Comparison of ENCODE assay signal across 33 cellular contexts in genomic region chr1:234735976-234736375, GRCh38.
DNase-seq lines count a peak whose midpoint lies in the region; ATAC-seq, FAIRE-seq and TF ChIP-seq lines count a peak whose summit lies in the region.
"Had no signal": no experiment of that assay in that cellular context is flagged by ENCODE, and none has a peak within 500 bp of the region (broad histone marks: within the 10 kb centered on the region; RNA-seq: fewer than 3 reads in every experiment).

No MANE protein-coding gene starts in this region.

- no peaks in the 10 kb centered on the region for H3K79me1 ChIP-seq in IMR-90 (ENCODE audit: low read depth in 1 of 2, low read length in 2 of 2)

- H2BK5ac ChIP-seq in IMR-90 (ENCODE audit: low read depth, low read length, poor library complexity, severe bottlenecking): no peak overlapping the region

- no peak overlapping the region for H4K91ac ChIP-seq in IMR-90 (ENCODE audit: insufficient read depth, low read depth, low read length)

- H3K4me3 Mint-ChIP-seq in astrocyte (ENCODE audit: unreplicated experiment) (no peak overlapping the region), mesothelial cell of epicardium (no peak overlapping the region)
- H3K4me3 Mint-ChIP-seq: activated CD4-positive, alpha-beta memory T cell treated with anti-CD3 and anti-CD28 coated beads, Interleukin-2, amount 10 ng/mL, durations not matched to agents 7 days and 5 days; activated T-helper 1 cell treated with anti-CD3 and anti-CD28 coated beads, Interleukin-12 subunit alpha, Interleukin-12 subunit beta, Interleukin-2, Interleukin-4 antibody, amounts not matched to agents 30 ng/mL and 10 ng/mL and 1 ng/mL, durations not matched to agents 14 hours and 24 hours and 36 hours; natural killer cell; stimulated activated naive CD8-positive, alpha-beta T cell treated with anti-CD3 and anti-CD28 coated beads, Interleukin-15, Interleukin-2, amounts not matched to agents 100 ng/mL and 50 ng/mL, for 24 hours; T-helper 1 cell treated with Interleukin-12 subunit alpha and Interleukin-12 subunit beta and Interleukin-4 antibody, amounts not matched to agents 30 μg/mL and 1 μg/mL, for 36 hours had no signal

- H2AK9ac ChIP-seq in IMR-90 (replicated peaks; ENCODE audit: low read depth, low read length, poor library complexity): no peak overlapping the region

- no peak for FAIRE-seq in astrocyte (lab: Jason Lieb, UNC)
- FAIRE-seq: endometrium, K562, pancreas had no signal

- CTCF ChIA-PET in IMR-90 (lab: Yijun Ruan, JAX): no interaction called here

- dilution Hi-C loops in IMR-90 (cut with HindIII; ENCODE audit: low sequenced_read_pairs, unreplicated experiment): loop anchor here (25.0 kb wide), 1 partner anchor 101 kb away; no protein-coding TSS in a partner anchor

- no peak overlapping the region for H2BK15ac ChIP-seq in IMR-90 (ENCODE audit: low read depth, low read length)

- in situ Hi-C loops in IMR-90 (cut with MboI; ENCODE audit: low sequenced_read_pairs): no loop called here

- WGBS in IMR-90 (ENCODE audit: extremely low coverage in 2 of 2, insufficient read length in 1 of 2), 2 experiments: 89% methylated on average over 7 of the region's 14 CpGs; no CpG with 5 or more reads in 1 of the 2 experiments
- WGBS in smooth muscle cell (ENCODE audit: low lambda C conversion rate): 81% methylated on average over 14 of the region's 14 CpGs

- H3K79me2 ChIP-seq in astrocyte (ENCODE audit: insufficient read depth, low read length): no peaks in the 10 kb centered on the region
- H3K79me2 ChIP-seq in smooth muscle cell (ENCODE audit: low read depth): no peaks in the 10 kb centered on the region

- H3K27me3 ChIP-seq in IMR-90 (ENCODE audit: control insufficient read depth, insufficient read depth, low read length) (no peaks in the 10 kb centered on the region), astrocyte (ENCODE audit: insufficient read depth, low read length) (no peaks in the 10 kb centered on the region), smooth muscle cell (ENCODE audit: low read depth) (no peaks in the 10 kb centered on the region), left ventricle myocardium inferior (ENCODE audit: low read depth) (no peaks in the 10 kb centered on the region)
- H3K27me3 ChIP-seq: BE2C, cardiac muscle cell, esophagus squamous epithelium, foreskin keratinocyte, pancreas had no signal

- no peak for DNase-seq in IMR-90
- no peak for DNase-seq in astrocyte (ENCODE audit: low read depth)
- no peak for DNase-seq in mesothelial cell of epicardium (ENCODE audit: low spot score in 2 of 2, unreplicated experiment in 2 of 2)
- DNase-seq in smooth muscle cell (lab: John Stamatoyannopoulos, UW; ENCODE audit: unreplicated experiment): no peak
- no peak for DNase-seq in KG1 (lab: John Stamatoyannopoulos, UW)
- DNase-seq in retina: no peak
- no peak for DNase-seq in left ventricle myocardium inferior
- DNase-seq: activated CD4-positive, alpha-beta memory T cell treated with anti-CD3 and anti-CD28 coated beads, Interleukin-2, amount 10 ng/mL, durations not matched to agents 7 days and 5 days; activated CD8-positive, alpha-beta memory T cell treated with anti-CD3 and anti-CD28 coated beads, Interleukin-2, amount 50 U/mL, for 4 hours; aorta; BE2C; CD8-positive, alpha-beta memory T cell; esophagus squamous epithelium; foreskin keratinocyte; lower lobe of right lung; mucosa of descending colon; natural killer cell; NCI-H1105; NCI-H187; NCI-H2171 treated with DMSO at 0.1 percent for 48 hours; NCI-H524 treated with DMSO at 0.1 percent for 48 hours; OCI-M1; pancreas; SK-N-SH; stimulated activated CD4-positive, alpha-beta T cell treated with anti-CD3 and anti-CD28 coated beads, Interleukin-1b, Interleukin-23, amount 100 ng/mL, for 48 hours had no signal

- peaks cover 31% of the 10 kb centered on the region for H3K4me1 Mint-ChIP-seq in astrocyte (ENCODE audit: low read depth, unreplicated experiment)
- peaks cover 17% of the 10 kb centered on the region for H3K4me1 Mint-ChIP-seq in mesothelial cell of epicardium

- H3F3A ChIP-seq in smooth muscle cell (ENCODE audit: low read depth): peaks cover 2% of the 10 kb centered on the region

- TF ChIP-seq CTCF in IMR-90 (conservative IDR thresholded peaks at IDR 0.05; ENCODE audit: low read depth, low read length) (no peak), astrocyte (IDR thresholded peaks at IDR 0.05; ENCODE audit: insufficient read depth, low read depth, low read length) (no peak), mesothelial cell of epicardium (IDR thresholded peaks at IDR 0.05; ENCODE audit: unreplicated experiment) (no peak), smooth muscle cell (IDR thresholded peaks at IDR 0.05; ENCODE audit: borderline replicate concordance, insufficient read depth, poor library complexity, severe bottlenecking) (no peak), left ventricle myocardium inferior (IDR thresholded peaks at IDR 0.05; ENCODE audit: borderline replicate concordance) (no peak)

- TF ChIP-seq RAD21 in IMR-90 (IDR thresholded peaks at IDR 0.05; ENCODE audit: low read length): no peak

- peak overlapping the region; percentile 38 for H3K27ac Mint-ChIP-seq in astrocyte (ENCODE audit: unreplicated experiment)
- peak overlapping the region; percentile 13 for H3K27ac Mint-ChIP-seq in mesothelial cell of epicardium
- H3K27ac Mint-ChIP-seq: activated CD4-positive, alpha-beta memory T cell treated with anti-CD3 and anti-CD28 coated beads, Interleukin-2, amount 10 ng/mL, durations not matched to agents 7 days and 5 days; activated naive CD4-positive, alpha-beta T cell treated with anti-CD3 and anti-CD28 coated beads, Interleukin-2, amount 50 U/mL, for 72 hours; activated T-helper 1 cell treated with anti-CD3 and anti-CD28 coated beads, Interleukin-12 subunit alpha, Interleukin-12 subunit beta, Interleukin-2, Interleukin-4 antibody, amounts not matched to agents 30 ng/mL and 10 ng/mL and 1 ng/mL, durations not matched to agents 14 hours and 24 hours and 36 hours; natural killer cell; stimulated activated naive CD8-positive, alpha-beta T cell treated with anti-CD3 and anti-CD28 coated beads, Interleukin-15, Interleukin-2, amounts not matched to agents 100 ng/mL and 50 ng/mL, for 24 hours; T-helper 1 cell treated with Interleukin-12 subunit alpha and Interleukin-12 subunit beta and Interleukin-4 antibody, amounts not matched to agents 30 μg/mL and 1 μg/mL, for 36 hours had no signal

- POLR2A ChIA-PET in IMR-90 (lab: Charles Lee; ENCODE audit: unreplicated experiment): interaction anchor here (0.9 kb wide), 1 partner anchor 12 kb away, joined by 5 read pairs; no protein-coding TSS in a partner anchor

- H3K4me3 ChIP-seq in IMR-90 (ENCODE audit: insufficient read depth, low read depth, low read length): no peak overlapping the region
- no peak overlapping the region for H3K4me3 ChIP-seq in astrocyte (ENCODE audit: insufficient read depth, low read depth, low read length)
- H3K4me3 ChIP-seq in smooth muscle cell: no peak overlapping the region
- H3K4me3 ChIP-seq in left ventricle myocardium inferior: no peak overlapping the region
- H3K4me3 ChIP-seq: cardiac muscle cell, coronary artery, esophagus squamous epithelium, K562, lower lobe of right lung, mucosa of descending colon, pancreas had no signal

- no peak overlapping the region for H2BK120ac ChIP-seq in IMR-90 (ENCODE audit: low read depth, low read length)

- 0 out of 2 replicates have a peak overlapping the region, but pooled peaks have one; percentile 9 for H3K4ac ChIP-seq in IMR-90 (ENCODE audit: low read depth, low read length)

- H3K56ac ChIP-seq in IMR-90 (ENCODE audit: extremely low read depth, insufficient read depth, low read length): no peak overlapping the region

- H3K27ac ChIP-seq in IMR-90 (ENCODE audit: insufficient read depth, low read length) (no peak overlapping the region), astrocyte (ENCODE audit: low read depth, low read length) (no peak overlapping the region), smooth muscle cell (ENCODE audit: low read depth) (no peak overlapping the region), left ventricle myocardium inferior (replicated peaks) (no peak overlapping the region)
- H3K27ac ChIP-seq: cardiac muscle cell, coronary artery, esophagus squamous epithelium, foreskin keratinocyte, lower lobe of right lung, pancreas had no signal

- H3K36me3 ChIP-seq in IMR-90 (ENCODE audit: control insufficient read depth, insufficient read depth, low read length) (no peaks in the 10 kb centered on the region), astrocyte (ENCODE audit: insufficient read depth, low read length) (no peaks in the 10 kb centered on the region), smooth muscle cell (ENCODE audit: low read depth) (no peaks in the 10 kb centered on the region), left ventricle myocardium inferior (no peaks in the 10 kb centered on the region)
- H3K36me3 ChIP-seq: BE2C, cardiac muscle cell, esophagus squamous epithelium, lower lobe of right lung, pancreas had no signal

- no peak for TF ChIP-seq POLR2A in IMR-90 (IDR thresholded peaks at IDR 0.05; ENCODE audit: low read depth, low read length)

- H3K9ac ChIP-seq in IMR-90 (ENCODE audit: low read depth, low read length) (no peak overlapping the region), astrocyte (ENCODE audit: low read length) (no peak overlapping the region), smooth muscle cell (ENCODE audit: low read depth) (no peak overlapping the region)
- H3K9ac ChIP-seq: SK-N-SH had no signal

- H3K23ac ChIP-seq in IMR-90 (ENCODE audit: low read depth, low read length): no peak overlapping the region

- H3K18ac ChIP-seq in IMR-90 (ENCODE audit: low read depth, low read length): no peak overlapping the region

- H3K4me2 ChIP-seq in IMR-90 (ENCODE audit: low read depth, low read length) (no peak overlapping the region), astrocyte (ENCODE audit: low read length) (no peak overlapping the region), smooth muscle cell (no peak overlapping the region)
- H3K4me2 ChIP-seq: SK-N-SH had no signal

- H3K9me3 Mint-ChIP-seq in astrocyte (ENCODE audit: unreplicated experiment) (no peaks in the 10 kb centered on the region), mesothelial cell of epicardium (no peaks in the 10 kb centered on the region)
- H3K9me3 Mint-ChIP-seq: activated CD4-positive, alpha-beta memory T cell treated with anti-CD3 and anti-CD28 coated beads, Interleukin-2, amount 10 ng/mL, durations not matched to agents 7 days and 5 days; activated naive CD4-positive, alpha-beta T cell treated with anti-CD3 and anti-CD28 coated beads, Interleukin-2, amount 50 U/mL, for 72 hours; activated T-helper 1 cell treated with anti-CD3 and anti-CD28 coated beads, Interleukin-12 subunit alpha, Interleukin-12 subunit beta, Interleukin-2, Interleukin-4 antibody, amounts not matched to agents 30 ng/mL and 10 ng/mL and 1 ng/mL, durations not matched to agents 14 hours and 24 hours and 36 hours; CD8-positive, alpha-beta memory T cell; natural killer cell; stimulated activated naive CD8-positive, alpha-beta T cell treated with anti-CD3 and anti-CD28 coated beads, Interleukin-15, Interleukin-2, amounts not matched to agents 100 ng/mL and 50 ng/mL, for 24 hours; T-helper 1 cell treated with Interleukin-12 subunit alpha and Interleukin-12 subunit beta and Interleukin-4 antibody, amounts not matched to agents 30 μg/mL and 1 μg/mL, for 36 hours had no signal

- H2BK20ac ChIP-seq in IMR-90 (ENCODE audit: low read depth, low read length): no peak overlapping the region

- H2AK5ac ChIP-seq in IMR-90 (ENCODE audit: low read depth, low read length): peak overlapping the region; percentile 44; the same call in 1 of the 2 replicates

- H3K36me3 Mint-ChIP-seq in astrocyte (ENCODE audit: low read depth, unreplicated experiment): no peaks in the 10 kb centered on the region
- H3K36me3 Mint-ChIP-seq in mesothelial cell of epicardium: no peaks in the 10 kb centered on the region
- H3K36me3 Mint-ChIP-seq: CD8-positive, alpha-beta memory T cell; natural killer cell had no signal

- H3K9me3 ChIP-seq in IMR-90 (ENCODE audit: control insufficient read depth, insufficient read depth, low read length): no peaks in the 10 kb centered on the region
- H3K9me3 ChIP-seq in astrocyte (ENCODE audit: insufficient read depth, low read depth, low read length): no peaks in the 10 kb centered on the region
- no peaks in the 10 kb centered on the region for H3K9me3 ChIP-seq in smooth muscle cell (replicated peaks; ENCODE audit: low read depth)
- no peaks in the 10 kb centered on the region for H3K9me3 ChIP-seq in left ventricle myocardium inferior (replicated peaks)
- H3K9me3 ChIP-seq: BE2C, esophagus squamous epithelium, lower lobe of right lung, mucosa of descending colon, pancreas, SK-N-SH had no signal

- H4K20me1 ChIP-seq in IMR-90 (ENCODE audit: insufficient read depth, low read length) (no peaks in the 10 kb centered on the region), astrocyte (ENCODE audit: insufficient read depth, low read length) (no peaks in the 10 kb centered on the region), smooth muscle cell (ENCODE audit: low read depth) (no peaks in the 10 kb centered on the region)

- H3K27me3 Mint-ChIP-seq in astrocyte (ENCODE audit: low read depth, unreplicated experiment) (no peaks in the 10 kb centered on the region), mesothelial cell of epicardium (ENCODE audit: low read depth) (no peaks in the 10 kb centered on the region)
- H3K27me3 Mint-ChIP-seq: activated CD4-positive, alpha-beta memory T cell treated with anti-CD3 and anti-CD28 coated beads, Interleukin-2, amount 10 ng/mL, durations not matched to agents 7 days and 5 days; stimulated activated naive CD8-positive, alpha-beta T cell treated with anti-CD3 and anti-CD28 coated beads, Interleukin-15, Interleukin-2, amounts not matched to agents 100 ng/mL and 50 ng/mL, for 24 hours had no signal

- H3K14ac ChIP-seq in IMR-90 (replicated peaks; ENCODE audit: low read depth, low read length): no peak overlapping the region

- no TSS peak for BruUV-seq in IMR-90 (replicated peaks; lab: Mats Ljungman, UMichigan)

- H2AFZ ChIP-seq in IMR-90 (replicated peaks; ENCODE audit: low read length, poor library complexity) (no peak overlapping the region), astrocyte (ENCODE audit: low read depth, low read length) (no peak overlapping the region), smooth muscle cell (ENCODE audit: low read depth) (peak overlapping the region; percentile 65)

- H4K8ac ChIP-seq in IMR-90 (ENCODE audit: low read depth in 2 of 2, low read length in 2 of 2): no peak overlapping the region

- intact Hi-C loops in IMR-90 (cut with micrococcal nuclease) (no loop called here), left ventricle myocardium inferior (cut with micrococcal nuclease) (no loop called here)

- H3K4me1 ChIP-seq in IMR-90 (ENCODE audit: control insufficient read depth, insufficient read depth, low read length): peaks cover 8% of the 10 kb centered on the region
- H3K4me1 ChIP-seq in astrocyte (ENCODE audit: insufficient read depth, low read length): peaks cover 11% of the 10 kb centered on the region
- peaks cover 13% of the 10 kb centered on the region for H3K4me1 ChIP-seq in smooth muscle cell (ENCODE audit: low read depth)
- H3K4me1 ChIP-seq in left ventricle myocardium inferior: peaks cover 9% of the 10 kb centered on the region
- H3K4me1 ChIP-seq: pancreas had no signal

- ATAC-seq in IMR-90 (ENCODE audit: low read depth): no peak
- ATAC-seq: activated naive CD4-positive, alpha-beta T cell treated with anti-CD3 and anti-CD28 coated beads, Interleukin-2, amount 50 U/mL, for 72 hours; foreskin keratinocyte; K562; lower lobe of right lung; mucosa of descending colon; natural killer cell; pancreas had no signal

- no peak overlapping the region for H4K5ac ChIP-seq in IMR-90 (ENCODE audit: low read depth, low read length)

- H3K9me1 ChIP-seq in IMR-90 (ENCODE audit: insufficient read depth, low read length): peaks cover 7% of the 10 kb centered on the region
